In genomic region chr5:82151217-82151616, GRCh38 we compare ENCODE assay signal across 14 cellular contexts.
DNase-seq lines count a peak whose midpoint lies in the region; ATAC-seq and TF ChIP-seq lines count a peak whose summit lies in the region.
"Had no signal": no experiment of that assay in that cellular context is flagged by ENCODE, and none has a peak within 500 bp of the region (broad histone marks: within the 10 kb centered on the region; RNA-seq: fewer than 3 reads in every experiment).

No MANE protein-coding gene starts in this region.

- intact Hi-C loops in MCF 10A (cut with micrococcal nuclease): no loop called here
- intact Hi-C loops in breast epithelium (cut with DNase I; ENCODE audit: low total_unique reads): no loop called here
- intact Hi-C loops in prostate gland (cut with DNase I): no loop called here

- no peak overlapping the region for H2AFZ ChIP-seq in Karpas-422 (ENCODE audit: low read length)
- H2AFZ ChIP-seq: GM23248 had no signal

- ATAC-seq in HG02588 (IDR thresholded peaks at IDR 0.05; ENCODE audit: unreplicated experiment): no peak
- ATAC-seq: GM12878 had no signal

- H3K4me1 ChIP-seq in breast epithelium (no peaks in the 10 kb centered on the region), Karpas-422 (ENCODE audit: low read length) (peaks cover 41% of the 10 kb centered on the region), prostate gland (replicated peaks) (no peaks in the 10 kb centered on the region)
- H3K4me1 ChIP-seq: Caco-2, HAP-1 had no signal

- no peak overlapping the region for H3K4me3 Mint-ChIP-seq in MCF 10A (ENCODE audit: unreplicated experiment)
- H3K4me3 Mint-ChIP-seq: CD4-positive, alpha-beta T cell had no signal

- H3K4me1 Mint-ChIP-seq in MCF 10A (ENCODE audit: insufficient read depth, unreplicated experiment): peaks cover 46% of the 10 kb centered on the region

- no peaks in the 10 kb centered on the region for H3K27me3 Mint-ChIP-seq in MCF 10A (ENCODE audit: insufficient read depth, unreplicated experiment)
- H3K27me3 Mint-ChIP-seq: CD4-positive, alpha-beta T cell had no signal

- H4K20me1 ChIP-seq in Karpas-422 (ENCODE audit: insufficient read depth, low read depth, low read length): no peaks in the 10 kb centered on the region

- no peak for TF ChIP-seq CTCF in MCF 10A (IDR thresholded peaks at IDR 0.05; ENCODE audit: unreplicated experiment)
- TF ChIP-seq CTCF in breast epithelium (IDR thresholded peaks at IDR 0.05): no peak
- no peak for TF ChIP-seq CTCF in prostate gland (IDR thresholded peaks at IDR 0.05)

- H3K36me3 ChIP-seq in breast epithelium (no peaks in the 10 kb centered on the region), Karpas-422 (ENCODE audit: insufficient read depth, low read length) (no peaks in the 10 kb centered on the region), prostate gland (no peaks in the 10 kb centered on the region)
- H3K36me3 ChIP-seq: HAP-1 had no signal

- POLR2A ChIA-PET in MCF 10A (lab: Yijun Ruan, JAX): interaction anchor here (0.7 to 7.2 kb wide), 5 partner anchors 8 to 181 kb away, joined by 3 to 60 read pairs (median 18); no protein-coding TSS in a partner anchor

- peaks cover 20% of the 10 kb centered on the region; the same call in 1 of the 2 replicates for H3K79me2 ChIP-seq in Karpas-422 (ENCODE audit: low read length)

- DNase-seq in MCF 10A (ENCODE audit: unreplicated experiment) (no peak), breast epithelium (ENCODE audit: low spot score in 2 of 2) (no peak), Karpas-422 (peak; percentile 39), kidney tubule cell (ENCODE audit: low spot score) (peak; percentile 31), prostate gland (ENCODE audit: low spot score) (no peak)
- DNase-seq: AML-193; Caco-2; CD4-positive, alpha-beta T cell; DMS79 treated with DMSO at 0.1 percent for 48 hours had no signal

- peak overlapping the region; percentile 26 for H3K4me2 ChIP-seq in Karpas-422 (ENCODE audit: low read depth, low read length, poor library complexity, severe bottlenecking)

- no TSS peak for BruUV-seq in MCF 10A (replicated peaks; lab: Mats Ljungman, UMichigan)

- no peaks in the 10 kb centered on the region for H3K9me2 ChIP-seq in Karpas-422 (replicated peaks; ENCODE audit: insufficient read depth, low read length)

- H3K4me3 ChIP-seq in breast epithelium (no peak overlapping the region), Karpas-422 (ENCODE audit: low read length) (no peak overlapping the region), prostate gland (no peak overlapping the region)
- H3K4me3 ChIP-seq: GM12878, GM23248, HAP-1 had no signal

- no peaks in the 10 kb centered on the region for H3K9me3 Mint-ChIP-seq in MCF 10A (ENCODE audit: unreplicated experiment)
- H3K9me3 Mint-ChIP-seq: CD4-positive, alpha-beta T cell had no signal

- H3K9me3 ChIP-seq in breast epithelium (no peaks in the 10 kb centered on the region), Karpas-422 (ENCODE audit: low read length) (no peaks in the 10 kb centered on the region), prostate gland (no peaks in the 10 kb centered on the region)
- H3K9me3 ChIP-seq: Caco-2, HAP-1 had no signal

- H3K27ac Mint-ChIP-seq in MCF 10A (ENCODE audit: low read depth, unreplicated experiment): peak overlapping the region; percentile 70
- H3K27ac Mint-ChIP-seq: CD4-positive, alpha-beta T cell had no signal

- CTCF ChIA-PET in MCF 10A (lab: Yijun Ruan, JAX): interaction anchor here (1.2 to 7.6 kb wide), 3 partner anchors 14 to 75 kb away, joined by 4 to 38 read pairs (median 4); no protein-coding TSS in a partner anchor

- 77% methylated on average over 1 of the region's 1 CpG for WGBS in prostate gland

- no peak overlapping the region for H3K27ac ChIP-seq in breast epithelium
- no peak overlapping the region for H3K27ac ChIP-seq in Karpas-422 (ENCODE audit: low read length)
- H3K27ac ChIP-seq in prostate gland: no peak overlapping the region
- H3K27ac ChIP-seq: C4-2B, GM23248 had no signal

- TF ChIP-seq POLR2A in breast epithelium (IDR thresholded peaks at IDR 0.05) (no peak), prostate gland (IDR thresholded peaks at IDR 0.05) (no peak)

- H3K27me3 ChIP-seq in breast epithelium: no peaks in the 10 kb centered on the region
- no peaks in the 10 kb centered on the region for H3K27me3 ChIP-seq in Karpas-422 (ENCODE audit: low read length)
- H3K27me3 ChIP-seq in prostate gland (replicated peaks; ENCODE audit: insufficient read depth): no peaks in the 10 kb centered on the region

- H3K36me3 Mint-ChIP-seq in MCF 10A (ENCODE audit: insufficient read depth, unreplicated experiment): no peaks in the 10 kb centered on the region

- no peak overlapping the region for H3K9ac ChIP-seq in Karpas-422 (ENCODE audit: low read length)
- H3K9ac ChIP-seq: GM23248 had no signal

Comparison
In these comparisons a context has a peak if more than half of its experiments do, and no peak if none do; other contexts are left out.
1. DNase-seq: peak in Karpas-422 (single experiment) and kidney tubule cell (single experiment); none in MCF 10A (single experiment), breast epithelium (0 of 2) and prostate gland (single experiment).